ENCODE assay signal across 9 cellular contexts in genomic region chr18:22378672-22379282, GRCh38. TPM values are rescaled to one million over a fixed set of nuclear protein-coding genes. Genes with fewer than 3 reads are reported as not detected.
A peak's percentile ranks its signal among the peaks of the same experiment; 100 is the strongest.
DNase-seq lines count a peak whose midpoint lies in the region; ATAC-seq, FAIRE-seq and TF ChIP-seq lines count a peak whose summit lies in the region.
"Had no signal": no experiment of that assay in that cellular context is flagged by ENCODE, and none has a peak within 500 bp of the region (broad histone marks: within the 10 kb centered on the region; RNA-seq: fewer than 3 reads in every experiment).

No MANE protein-coding gene starts in this region.

- H3K79me2 ChIP-seq in DND-41 (ENCODE audit: insufficient read depth, low read length): no peaks in the 10 kb centered on the region

- H4K20me1 ChIP-seq in DND-41 (ENCODE audit: insufficient read depth, low read length): no peaks in the 10 kb centered on the region

- no peak overlapping the region for H3K9ac ChIP-seq in DND-41 (ENCODE audit: low read depth, low read length)
- H3K9ac ChIP-seq in kidney (ENCODE audit: low read length in 2 of 2): no peak overlapping the region

- FAIRE-seq in kidney (lab: Jason Lieb, UNC): no peak

- intact Hi-C loops in kidney (cut with DNase I): no loop called here

- H3K27ac ChIP-seq in DND-41 (ENCODE audit: low read length) (no peak overlapping the region), kidney (ENCODE audit: low read depth in 2 of 2, low read length in 2 of 2) (no peak overlapping the region)

- TF ChIP-seq CTCF in DND-41 (IDR thresholded peaks at IDR 0.05; ENCODE audit: borderline replicate concordance, extremely low read depth, low read length, poor library complexity, severe bottlenecking) (peak; percentile 54), kidney (IDR thresholded peaks at IDR 0.05; ENCODE audit: borderline replicate concordance, extremely low read depth, insufficient read depth) (peak; percentile 43), omental fat pad (IDR thresholded peaks at IDR 0.05) (no peak)

- no peaks in the 10 kb centered on the region for H3K36me3 ChIP-seq in DND-41 (ENCODE audit: insufficient read depth, low read length)
- no peaks in the 10 kb centered on the region for H3K36me3 ChIP-seq in kidney (ENCODE audit: control insufficient read depth in 1 of 2, insufficient read depth in 2 of 2, low read length in 2 of 2)

- H3K4me1 ChIP-seq in DND-41 (ENCODE audit: insufficient read depth, low read length) (no peaks in the 10 kb centered on the region), kidney (ENCODE audit: control insufficient read depth in 1 of 2, insufficient read depth in 1 of 2, low read depth in 1 of 2, low read length in 2 of 2) (no peaks in the 10 kb centered on the region)

- H3K4me3 ChIP-seq in DND-41 (ENCODE audit: low read depth in 1 of 2, low read length in 2 of 2) (no peak overlapping the region), kidney (ENCODE audit: low read length in 2 of 2) (no peak overlapping the region)

- H3K9me3 ChIP-seq in DND-41 (ENCODE audit: insufficient read depth, low read length, severe bottlenecking) (no peaks in the 10 kb centered on the region), kidney (ENCODE audit: control insufficient read depth in 1 of 2, low read length in 2 of 2) (no peaks in the 10 kb centered on the region)

- peaks cover 5% of the 10 kb centered on the region for H3K27me3 ChIP-seq in DND-41 (ENCODE audit: insufficient read depth, low read length, poor library complexity)

- TF ChIP-seq POLR2A in GM18505 (IDR thresholded peaks at IDR 0.05; ENCODE audit: borderline replicate concordance, extremely low read depth, insufficient read depth, insufficient read length): no peak

- ATAC-seq in DND-41 (ENCODE audit: insufficient read depth, low read depth) (peak; percentile 74; the same call in 2 of the 3 replicates), GM18505 (IDR thresholded peaks at IDR 0.05; ENCODE audit: unreplicated experiment) (no peak), omental fat pad (ENCODE audit: low FRiP score) (no peak), HG03025 (IDR thresholded peaks at IDR 0.05; ENCODE audit: low FRiP score, unreplicated experiment) (no peak), HG03108 (IDR thresholded peaks at IDR 0.05; ENCODE audit: unreplicated experiment) (no peak)

- DNase-seq in DND-41 (peak; percentile 7), HuH-7.5 (ENCODE audit: low spot score) (peak; percentile 19), kidney (no peak), omental fat pad (ENCODE audit: low spot score) (no peak)
- DNase-seq in activated gamma-delta T cell treated with anti-CD3 and anti-CD28 coated beads, Interleukin-2, amount 50 U/mL, for 16 hours (ENCODE audit: low read depth): peak; percentile 7

- H2AFZ ChIP-seq in DND-41 (ENCODE audit: low read depth, low read length): no peak overlapping the region

- H3K4me2 ChIP-seq in DND-41 (ENCODE audit: insufficient read depth, low read length): no peak overlapping the region

RNA-seq across cellular contexts. Expression of gene CTAGE1, which starts 38.9 kb away (rescaled TPM):
- not detected for total RNA-seq in kidney
- not detected for polyA plus RNA-seq in kidney (ENCODE audit: insufficient read depth, low read depth, low replicate concordance)
- not detected for total RNA-seq in omental fat pad
- polyA plus RNA-seq: neural cell had no signal

Comparison
In these comparisons a context has a peak if more than half of its experiments do, and no peak if none do; other contexts are left out.
1. DNase-seq: peak in DND-41 (single experiment), HuH-7.5 (single experiment) and activated gamma-delta T cell treated with anti-CD3 and anti-CD28 coated beads, Interleukin-2, amount 50 U/mL, for 16 hours (single experiment); none in kidney (single experiment) and omental fat pad (single experiment).
2. CTCF ChIP-seq: peak in DND-41 (single experiment) and kidney (single experiment); none in omental fat pad (0 of 3).